8 cellular contexts compared by ENCODE assay signal in the genomic region with DNA sequence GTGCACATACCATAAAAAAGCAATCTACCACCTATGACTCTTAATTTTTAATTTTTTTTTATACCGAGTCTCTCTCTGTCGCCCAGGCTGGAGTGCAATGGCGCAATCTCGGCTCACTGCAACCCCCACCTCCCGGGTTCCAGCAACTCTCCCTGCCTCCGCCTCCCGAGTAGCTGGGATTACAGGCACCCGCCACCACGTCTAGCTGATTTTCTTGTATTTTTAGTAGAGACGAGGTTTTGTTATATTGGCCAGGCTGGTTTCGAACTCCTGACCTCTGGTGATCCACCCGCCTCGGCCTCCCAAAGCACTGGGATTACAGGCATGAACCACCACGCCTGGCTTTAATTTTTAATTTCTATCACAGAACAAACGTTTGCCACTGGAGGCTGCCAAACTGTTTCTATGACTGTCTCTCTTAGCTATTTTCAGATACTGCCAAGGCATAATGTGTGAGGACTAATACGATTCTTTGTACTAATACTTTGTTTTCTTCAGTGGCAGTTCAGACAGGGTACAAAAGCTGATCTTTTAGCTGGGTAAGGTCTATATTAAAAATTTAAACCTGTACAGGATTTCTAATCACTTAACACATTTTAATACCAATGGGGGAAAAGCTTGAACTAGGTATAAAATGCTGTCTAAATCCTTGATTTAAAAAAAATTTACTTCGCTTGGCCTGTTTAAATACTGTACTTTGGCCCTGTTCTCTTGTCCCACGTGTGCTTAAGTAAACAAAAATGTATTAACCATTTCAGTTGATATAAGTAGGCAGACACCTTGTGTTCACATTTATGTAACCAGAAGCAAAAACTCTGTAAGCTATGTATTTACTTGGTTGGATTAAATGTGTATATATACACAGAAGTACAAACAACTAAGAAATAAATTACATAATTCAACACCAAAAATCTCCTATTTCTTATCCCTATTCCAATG.
DNase-seq lines count a peak whose midpoint lies in the region; ATAC-seq and TF ChIP-seq lines count a peak whose summit lies in the region.

No MANE protein-coding gene starts in this region.

- H3K27ac Mint-ChIP-seq in effector memory CD8-positive, alpha-beta T cell = peak overlapping the region in 1 of 2 donors; percentile 96

- no peaks in the 10 kb centered on the region for H3K9me3 ChIP-seq in DND-41 (ENCODE audit: insufficient read depth, low read length, severe bottlenecking)
- H3K9me3 ChIP-seq in neuron (ENCODE audit: low read length) = peaks cover 2% of the 10 kb centered on the region

- peaks cover 15% of the 10 kb centered on the region for H4K20me1 ChIP-seq in DND-41 (ENCODE audit: insufficient read depth, low read length)

- ATAC-seq in DND-41 (ENCODE audit: insufficient read depth, low read depth) (no peak), GM18520 (IDR thresholded peaks at IDR 0.05; ENCODE audit: unreplicated experiment) (no peak)
- ATAC-seq in effector memory CD8-positive, alpha-beta T cell (replicated peaks) = no peak

- POLR2A ChIA-PET in HEK293T (lab: Yijun Ruan, JAX) = interaction anchor here (0.8 to 1.3 kb wide), 3 partner anchors 94 to 224 kb away, joined by 3 to 4 read pairs (median 4); a partner anchor contains a TSS

- no peaks in the 10 kb centered on the region for H3K27me3 Mint-ChIP-seq in effector memory CD8-positive, alpha-beta T cell

- peak overlapping the region; percentile 88 to 97 for H3K4me3 Mint-ChIP-seq in effector memory CD8-positive, alpha-beta T cell

- H3K9me3 Mint-ChIP-seq in effector memory CD8-positive, alpha-beta T cell = no peaks in the 10 kb centered on the region

- H3K36me3 Mint-ChIP-seq in effector memory CD8-positive, alpha-beta T cell (ENCODE audit: insufficient read depth) = peaks cover 28% of the 10 kb centered on the region

- peak overlapping the region; percentile 64 for H3K4me2 ChIP-seq in DND-41 (ENCODE audit: insufficient read depth, low read length)

- H2AFZ ChIP-seq in DND-41 (ENCODE audit: low read depth, low read length) (no peak overlapping the region), neuron (ENCODE audit: low read depth, low read length) (no peak overlapping the region)

- H3K4me3 ChIP-seq in DND-41 (ENCODE audit: low read depth in 1 of 2, low read length in 2 of 2) = peak overlapping the region in 1 of 2 experiments; percentile 95; a peak in 3 of 4 replicates
- peak overlapping the region; percentile 98 for H3K4me3 ChIP-seq in neuron (ENCODE audit: low read length)

- H3K79me2 ChIP-seq in DND-41 (ENCODE audit: insufficient read depth, low read length) = peaks cover 80% of the 10 kb centered on the region

- H3K36me3 ChIP-seq in DND-41 (ENCODE audit: insufficient read depth, low read length) (peaks cover 21% of the 10 kb centered on the region), neuron (ENCODE audit: insufficient read depth, low read length) (peaks cover 6% of the 10 kb centered on the region)

- CTCF ChIA-PET in HEK293T (lab: Yijun Ruan, JAX) = interaction anchor here (0.6 to 1.7 kb wide), 3 partner anchors 77 to 94 kb away, joined by 3 to 6 read pairs (median 4); no protein-coding TSS in a partner anchor

- no peak for DNase-seq in DND-41
- DNase-seq in NCI-H446 (lab: John Stamatoyannopoulos, UW) = peak; percentile 23 to 26
- no peak for DNase-seq in effector memory CD8-positive, alpha-beta T cell
- no peak for DNase-seq in HEK293T (ENCODE audit: extremely low spot score)
- no peak for DNase-seq in NCI-H146 treated with DMSO at 0.1 percent for 48 hours (lab: John Stamatoyannopoulos, UW; ENCODE audit: unreplicated experiment)
- no peak for DNase-seq in KG1 (lab: John Stamatoyannopoulos, UW)

- no peak overlapping the region for H3K27ac ChIP-seq in DND-41 (ENCODE audit: low read length)

- H3K27me3 ChIP-seq in DND-41 (ENCODE audit: insufficient read depth, low read length, poor library complexity) = no peaks in the 10 kb centered on the region
- H3K27me3 ChIP-seq in neuron (ENCODE audit: insufficient read depth, low read length) = no peaks in the 10 kb centered on the region

- H3K4me1 Mint-ChIP-seq in effector memory CD8-positive, alpha-beta T cell (ENCODE audit: low read depth in 2 of 2) = peaks cover 22 to 56% of the 10 kb centered on the region in 2 donors

- H3K4me1 ChIP-seq in DND-41 (ENCODE audit: insufficient read depth, low read length) = peaks cover 41% of the 10 kb centered on the region
- peaks cover 9% of the 10 kb centered on the region for H3K4me1 ChIP-seq in neuron (ENCODE audit: insufficient read depth, low read length)

- H3K9ac ChIP-seq in DND-41 (ENCODE audit: low read depth, low read length) = peak overlapping the region; percentile 90

- TF ChIP-seq CTCF in DND-41 (IDR thresholded peaks at IDR 0.05; ENCODE audit: borderline replicate concordance, extremely low read depth, low read length, poor library complexity, severe bottlenecking) = no peak

TF ChIP-seq in HEK293T, 16 proteins besides CTCF, POLR2A, EP300 and RAD21:
- TF ChIP-seq CTBP1 (IDR thresholded peaks at IDR 0.05; ENCODE audit: borderline replicate concordance) (no peak), LEF1 (IDR thresholded peaks at IDR 0.05; ENCODE audit: borderline replicate concordance) (no peak), FOXK2 (IDR thresholded peaks at IDR 0.05) (no peak), NFRKB (IDR thresholded peaks at IDR 0.05) (no peak), HDGF (IDR thresholded peaks at IDR 0.05; ENCODE audit: borderline replicate concordance) (no peak), FOXM1 (IDR thresholded peaks at IDR 0.05; ENCODE audit: borderline replicate concordance) (no peak)
- TF ChIP-seq, protein P1, sequence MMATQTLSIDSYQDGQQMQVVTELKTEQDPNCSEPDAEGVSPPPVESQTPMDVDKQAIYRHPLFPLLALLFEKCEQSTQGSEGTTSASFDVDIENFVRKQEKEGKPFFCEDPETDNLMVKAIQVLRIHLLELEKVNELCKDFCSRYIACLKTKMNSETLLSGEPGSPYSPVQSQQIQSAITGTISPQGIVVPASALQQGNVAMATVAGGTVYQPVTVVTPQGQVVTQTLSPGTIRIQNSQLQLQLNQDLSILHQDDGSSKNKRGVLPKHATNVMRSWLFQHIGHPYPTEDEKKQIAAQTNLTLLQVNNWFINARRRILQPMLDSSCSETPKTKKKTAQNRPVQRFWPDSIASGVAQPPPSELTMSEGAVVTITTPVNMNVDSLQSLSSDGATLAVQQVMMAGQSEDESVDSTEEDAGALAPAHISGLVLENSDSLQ (IDR thresholded peaks at IDR 0.05) = no peak

Comparison
In these comparisons a context has a peak if more than half of its experiments do, and no peak if none do; other contexts are left out.
1. DNase-seq: peak in NCI-H446 (2 of 2); none in DND-41 (single experiment), effector memory CD8-positive, alpha-beta T cell (0 of 3), HEK293T (single experiment), NCI-H146 treated with DMSO at 0.1 percent for 48 hours (single experiment) and KG1 (single experiment).